In the genomic region with DNA sequence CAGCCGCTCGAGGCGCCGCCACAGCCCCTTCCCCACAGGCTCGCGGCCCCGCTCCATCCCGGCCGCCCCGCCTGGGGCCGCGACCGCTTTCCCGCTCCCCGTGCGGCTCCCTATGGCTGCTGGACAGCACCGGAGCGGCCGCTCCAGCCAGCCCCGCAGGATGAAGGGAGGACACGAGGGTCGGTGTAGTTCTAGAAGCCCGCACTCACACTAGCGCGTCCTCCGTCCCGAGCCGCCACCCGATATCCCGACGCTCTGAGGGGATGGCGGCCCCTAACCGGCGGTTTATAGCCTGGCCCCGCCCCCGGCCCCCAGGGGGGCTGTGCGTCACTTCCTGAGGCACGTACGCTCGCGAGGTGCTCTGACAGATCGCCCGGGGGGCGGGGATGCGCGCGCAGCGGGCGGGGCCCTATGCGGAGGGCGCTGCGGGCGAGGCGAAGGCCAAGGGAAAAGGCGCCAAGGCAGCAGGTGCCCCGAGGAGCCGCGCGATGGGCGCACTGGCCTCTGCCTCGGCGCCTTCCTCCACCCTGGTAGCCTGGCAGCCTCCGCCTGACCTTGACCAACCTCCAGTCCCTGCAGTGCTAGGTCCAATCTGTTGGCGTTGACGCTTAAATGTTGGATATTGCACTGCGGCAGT, we compare ENCODE assay signal across 1 cellular context.
TF ChIP-seq lines count a peak whose summit lies in the region.

TFRC (minus strand) TSS at position 257 of the 637 bp plus-strand sequence. CDS start 4,991 bp downstream, outside the sequence.

TF ChIP-seq in K562, 482 proteins besides CTCF, POLR2A, EP300 and RAD21 (continued from another document and continues in another):
- TF ChIP-seq, protein P1, sequence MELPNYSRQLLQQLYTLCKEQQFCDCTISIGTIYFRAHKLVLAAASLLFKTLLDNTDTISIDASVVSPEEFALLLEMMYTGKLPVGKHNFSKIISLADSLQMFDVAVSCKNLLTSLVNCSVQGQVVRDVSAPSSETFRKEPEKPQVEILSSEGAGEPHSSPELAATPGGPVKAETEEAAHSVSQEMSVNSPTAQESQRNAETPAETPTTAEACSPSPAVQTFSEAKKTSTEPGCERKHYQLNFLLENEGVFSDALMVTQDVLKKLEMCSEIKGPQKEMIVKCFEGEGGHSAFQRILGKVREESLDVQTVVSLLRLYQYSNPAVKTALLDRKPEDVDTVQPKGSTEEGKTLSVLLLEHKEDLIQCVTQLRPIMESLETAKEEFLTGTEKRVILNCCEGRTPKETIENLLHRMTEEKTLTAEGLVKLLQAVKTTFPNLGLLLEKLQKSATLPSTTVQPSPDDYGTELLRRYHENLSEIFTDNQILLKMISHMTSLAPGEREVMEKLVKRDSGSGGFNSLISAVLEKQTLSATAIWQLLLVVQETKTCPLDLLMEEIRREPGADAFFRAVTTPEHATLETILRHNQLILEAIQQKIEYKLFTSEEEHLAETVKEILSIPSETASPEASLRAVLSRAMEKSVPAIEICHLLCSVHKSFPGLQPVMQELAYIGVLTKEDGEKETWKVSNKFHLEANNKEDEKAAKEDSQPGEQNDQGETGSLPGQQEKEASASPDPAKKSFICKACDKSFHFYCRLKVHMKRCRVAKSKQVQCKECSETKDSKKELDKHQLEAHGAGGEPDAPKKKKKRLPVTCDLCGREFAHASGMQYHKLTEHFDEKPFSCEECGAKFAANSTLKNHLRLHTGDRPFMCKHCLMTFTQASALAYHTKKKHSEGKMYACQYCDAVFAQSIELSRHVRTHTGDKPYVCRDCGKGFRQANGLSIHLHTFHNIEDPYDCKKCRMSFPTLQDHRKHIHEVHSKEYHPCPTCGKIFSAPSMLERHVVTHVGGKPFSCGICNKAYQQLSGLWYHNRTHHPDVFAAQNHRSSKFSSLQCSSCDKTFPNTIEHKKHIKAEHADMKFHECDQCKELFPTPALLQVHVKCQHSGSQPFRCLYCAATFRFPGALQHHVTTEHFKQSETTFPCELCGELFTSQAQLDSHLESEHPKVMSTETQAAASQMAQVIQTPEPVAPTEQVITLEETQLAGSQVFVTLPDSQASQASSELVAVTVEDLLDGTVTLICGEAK (IDR thresholded peaks at IDR 0.05): peak; percentile 84
- TF ChIP-seq, protein P1 (CRISPR knock-in tag; IDR thresholded peaks at IDR 0.05): peak; percentile 53; the same call in 1 of the 2 replicates
- TF ChIP-seq, protein P2, sequence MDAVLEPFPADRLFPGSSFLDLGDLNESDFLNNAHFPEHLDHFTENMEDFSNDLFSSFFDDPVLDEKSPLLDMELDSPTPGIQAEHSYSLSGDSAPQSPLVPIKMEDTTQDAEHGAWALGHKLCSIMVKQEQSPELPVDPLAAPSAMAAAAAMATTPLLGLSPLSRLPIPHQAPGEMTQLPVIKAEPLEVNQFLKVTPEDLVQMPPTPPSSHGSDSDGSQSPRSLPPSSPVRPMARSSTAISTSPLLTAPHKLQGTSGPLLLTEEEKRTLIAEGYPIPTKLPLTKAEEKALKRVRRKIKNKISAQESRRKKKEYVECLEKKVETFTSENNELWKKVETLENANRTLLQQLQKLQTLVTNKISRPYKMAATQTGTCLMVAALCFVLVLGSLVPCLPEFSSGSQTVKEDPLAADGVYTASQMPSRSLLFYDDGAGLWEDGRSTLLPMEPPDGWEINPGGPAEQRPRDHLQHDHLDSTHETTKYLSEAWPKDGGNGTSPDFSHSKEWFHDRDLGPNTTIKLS (IDR thresholded peaks at IDR 0.05; ENCODE audit: borderline replicate concordance, low read depth): peak; percentile 66; the same call in 1 of the 2 replicates
- TF ChIP-seq ARHGAP35 (IDR thresholded peaks at IDR 0.05; ENCODE audit: partially characterized antibody) (peak; percentile 79), ZNF239 (CRISPR knock-in tag; IDR thresholded peaks at IDR 0.05) (no peak), CGGBP1 (CRISPR knock-in tag; IDR thresholded peaks at IDR 0.05) (peak; percentile 93), PRPF4 (IDR thresholded peaks at IDR 0.05; ENCODE audit: insufficient read depth, low read depth, low read length, poor library complexity, severe bottlenecking) (peak; percentile 90), RBM25 (IDR thresholded peaks at IDR 0.05; ENCODE audit: low read depth, low read length, severe bottlenecking) (peak; percentile 70), RFX7 (CRISPR knock-in tag; IDR thresholded peaks at IDR 0.05) (no peak), CREB1 (IDR thresholded peaks at IDR 0.05) (peak; percentile 93), CREB1 (CRISPR knock-in tag; IDR thresholded peaks at IDR 0.05) (peak; percentile 92), SIX5 (IDR thresholded peaks at IDR 0.05; ENCODE audit: borderline replicate concordance in 1 of 2, insufficient read depth in 1 of 2, low read depth in 1 of 2, low read length in 2 of 2) (no peak), U2AF1 (optimal IDR thresholded peaks at IDR 0.05; ENCODE audit: low read depth, low read length) (peak; percentile 96), HMG20A (CRISPR knock-in tag; conservative IDR thresholded peaks at IDR 0.05) (no peak), SMARCB1 (IDR thresholded peaks at IDR 0.05; ENCODE audit: insufficient read length, low read depth) (no peak), FOXJ3 (CRISPR knock-in tag; IDR thresholded peaks at IDR 0.05) (no peak), CREB5 (CRISPR knock-in tag; IDR thresholded peaks at IDR 0.05) (no peak), RFX5 (IDR thresholded peaks at IDR 0.05; ENCODE audit: low read depth, low read length) (no peak), SRF (CRISPR knock-in tag; IDR thresholded peaks at IDR 0.05) (peak; percentile 68 to 78; a peak in 3 of 4 replicates), TARDBP (IDR thresholded peaks at IDR 0.05) (0 out of 2 replicates have a peak, but pooled peaks have one; percentile 57), ZBTB26 (CRISPR knock-in tag; IDR thresholded peaks at IDR 0.05) (peak; percentile 19; the same call in 1 of the 2 replicates), RBM34 (IDR thresholded peaks at IDR 0.05; ENCODE audit: borderline replicate concordance, insufficient read depth, low read length) (no peak), MAZ (CRISPR knock-in tag; conservative IDR thresholded peaks at IDR 0.05 in 1 of 2, IDR thresholded peaks at IDR 0.05 in 1 of 2) (peak; percentile 99), CCAR2 (IDR thresholded peaks at IDR 0.05; ENCODE audit: low read depth, low read length) (no peak), FOXP1 (CRISPR knock-in tag; IDR thresholded peaks at IDR 0.05) (peak; percentile 89), ZNF175 (CRISPR knock-in tag; IDR thresholded peaks at IDR 0.05; ENCODE audit: low read depth) (no peak)
- TF ChIP-seq, protein P3, sequence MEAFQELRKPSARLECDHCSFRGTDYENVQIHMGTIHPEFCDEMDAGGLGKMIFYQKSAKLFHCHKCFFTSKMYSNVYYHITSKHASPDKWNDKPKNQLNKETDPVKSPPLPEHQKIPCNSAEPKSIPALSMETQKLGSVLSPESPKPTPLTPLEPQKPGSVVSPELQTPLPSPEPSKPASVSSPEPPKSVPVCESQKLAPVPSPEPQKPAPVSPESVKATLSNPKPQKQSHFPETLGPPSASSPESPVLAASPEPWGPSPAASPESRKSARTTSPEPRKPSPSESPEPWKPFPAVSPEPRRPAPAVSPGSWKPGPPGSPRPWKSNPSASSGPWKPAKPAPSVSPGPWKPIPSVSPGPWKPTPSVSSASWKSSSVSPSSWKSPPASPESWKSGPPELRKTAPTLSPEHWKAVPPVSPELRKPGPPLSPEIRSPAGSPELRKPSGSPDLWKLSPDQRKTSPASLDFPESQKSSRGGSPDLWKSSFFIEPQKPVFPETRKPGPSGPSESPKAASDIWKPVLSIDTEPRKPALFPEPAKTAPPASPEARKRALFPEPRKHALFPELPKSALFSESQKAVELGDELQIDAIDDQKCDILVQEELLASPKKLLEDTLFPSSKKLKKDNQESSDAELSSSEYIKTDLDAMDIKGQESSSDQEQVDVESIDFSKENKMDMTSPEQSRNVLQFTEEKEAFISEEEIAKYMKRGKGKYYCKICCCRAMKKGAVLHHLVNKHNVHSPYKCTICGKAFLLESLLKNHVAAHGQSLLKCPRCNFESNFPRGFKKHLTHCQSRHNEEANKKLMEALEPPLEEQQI (IDR thresholded peaks at IDR 0.05): no peak
- TF ChIP-seq, protein P4, sequence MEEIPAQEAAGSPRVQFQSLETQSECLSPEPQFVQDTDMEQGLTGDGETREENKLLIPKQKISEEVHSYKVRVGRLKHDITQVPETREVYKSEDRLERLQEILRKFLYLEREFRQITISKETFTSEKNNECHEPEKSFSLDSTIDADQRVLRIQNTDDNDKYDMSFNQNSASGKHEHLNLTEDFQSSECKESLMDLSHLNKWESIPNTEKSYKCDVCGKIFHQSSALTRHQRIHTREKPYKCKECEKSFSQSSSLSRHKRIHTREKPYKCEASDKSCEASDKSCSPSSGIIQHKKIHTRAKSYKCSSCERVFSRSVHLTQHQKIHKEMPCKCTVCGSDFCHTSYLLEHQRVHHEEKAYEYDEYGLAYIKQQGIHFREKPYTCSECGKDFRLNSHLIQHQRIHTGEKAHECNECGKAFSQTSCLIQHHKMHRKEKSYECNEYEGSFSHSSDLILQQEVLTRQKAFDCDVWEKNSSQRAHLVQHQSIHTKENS (CRISPR knock-in tag; IDR thresholded peaks at IDR 0.05): no peak
- TF ChIP-seq, protein P5, sequence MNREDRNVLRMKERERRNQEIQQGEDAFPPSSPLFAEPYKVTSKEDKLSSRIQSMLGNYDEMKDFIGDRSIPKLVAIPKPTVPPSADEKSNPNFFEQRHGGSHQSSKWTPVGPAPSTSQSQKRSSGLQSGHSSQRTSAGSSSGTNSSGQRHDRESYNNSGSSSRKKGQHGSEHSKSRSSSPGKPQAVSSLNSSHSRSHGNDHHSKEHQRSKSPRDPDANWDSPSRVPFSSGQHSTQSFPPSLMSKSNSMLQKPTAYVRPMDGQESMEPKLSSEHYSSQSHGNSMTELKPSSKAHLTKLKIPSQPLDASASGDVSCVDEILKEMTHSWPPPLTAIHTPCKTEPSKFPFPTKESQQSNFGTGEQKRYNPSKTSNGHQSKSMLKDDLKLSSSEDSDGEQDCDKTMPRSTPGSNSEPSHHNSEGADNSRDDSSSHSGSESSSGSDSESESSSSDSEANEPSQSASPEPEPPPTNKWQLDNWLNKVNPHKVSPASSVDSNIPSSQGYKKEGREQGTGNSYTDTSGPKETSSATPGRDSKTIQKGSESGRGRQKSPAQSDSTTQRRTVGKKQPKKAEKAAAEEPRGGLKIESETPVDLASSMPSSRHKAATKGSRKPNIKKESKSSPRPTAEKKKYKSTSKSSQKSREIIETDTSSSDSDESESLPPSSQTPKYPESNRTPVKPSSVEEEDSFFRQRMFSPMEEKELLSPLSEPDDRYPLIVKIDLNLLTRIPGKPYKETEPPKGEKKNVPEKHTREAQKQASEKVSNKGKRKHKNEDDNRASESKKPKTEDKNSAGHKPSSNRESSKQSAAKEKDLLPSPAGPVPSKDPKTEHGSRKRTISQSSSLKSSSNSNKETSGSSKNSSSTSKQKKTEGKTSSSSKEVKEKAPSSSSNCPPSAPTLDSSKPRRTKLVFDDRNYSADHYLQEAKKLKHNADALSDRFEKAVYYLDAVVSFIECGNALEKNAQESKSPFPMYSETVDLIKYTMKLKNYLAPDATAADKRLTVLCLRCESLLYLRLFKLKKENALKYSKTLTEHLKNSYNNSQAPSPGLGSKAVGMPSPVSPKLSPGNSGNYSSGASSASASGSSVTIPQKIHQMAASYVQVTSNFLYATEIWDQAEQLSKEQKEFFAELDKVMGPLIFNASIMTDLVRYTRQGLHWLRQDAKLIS (CRISPR knock-in tag; IDR thresholded peaks at IDR 0.05): peak; percentile 99
- TF ChIP-seq, protein P6, sequence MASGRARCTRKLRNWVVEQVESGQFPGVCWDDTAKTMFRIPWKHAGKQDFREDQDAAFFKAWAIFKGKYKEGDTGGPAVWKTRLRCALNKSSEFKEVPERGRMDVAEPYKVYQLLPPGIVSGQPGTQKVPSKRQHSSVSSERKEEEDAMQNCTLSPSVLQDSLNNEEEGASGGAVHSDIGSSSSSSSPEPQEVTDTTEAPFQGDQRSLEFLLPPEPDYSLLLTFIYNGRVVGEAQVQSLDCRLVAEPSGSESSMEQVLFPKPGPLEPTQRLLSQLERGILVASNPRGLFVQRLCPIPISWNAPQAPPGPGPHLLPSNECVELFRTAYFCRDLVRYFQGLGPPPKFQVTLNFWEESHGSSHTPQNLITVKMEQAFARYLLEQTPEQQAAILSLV (tag; IDR thresholded peaks at IDR 0.05): no peak
